Comparison of ENCODE assay signal across 1 cellular context in the genomic region with DNA sequence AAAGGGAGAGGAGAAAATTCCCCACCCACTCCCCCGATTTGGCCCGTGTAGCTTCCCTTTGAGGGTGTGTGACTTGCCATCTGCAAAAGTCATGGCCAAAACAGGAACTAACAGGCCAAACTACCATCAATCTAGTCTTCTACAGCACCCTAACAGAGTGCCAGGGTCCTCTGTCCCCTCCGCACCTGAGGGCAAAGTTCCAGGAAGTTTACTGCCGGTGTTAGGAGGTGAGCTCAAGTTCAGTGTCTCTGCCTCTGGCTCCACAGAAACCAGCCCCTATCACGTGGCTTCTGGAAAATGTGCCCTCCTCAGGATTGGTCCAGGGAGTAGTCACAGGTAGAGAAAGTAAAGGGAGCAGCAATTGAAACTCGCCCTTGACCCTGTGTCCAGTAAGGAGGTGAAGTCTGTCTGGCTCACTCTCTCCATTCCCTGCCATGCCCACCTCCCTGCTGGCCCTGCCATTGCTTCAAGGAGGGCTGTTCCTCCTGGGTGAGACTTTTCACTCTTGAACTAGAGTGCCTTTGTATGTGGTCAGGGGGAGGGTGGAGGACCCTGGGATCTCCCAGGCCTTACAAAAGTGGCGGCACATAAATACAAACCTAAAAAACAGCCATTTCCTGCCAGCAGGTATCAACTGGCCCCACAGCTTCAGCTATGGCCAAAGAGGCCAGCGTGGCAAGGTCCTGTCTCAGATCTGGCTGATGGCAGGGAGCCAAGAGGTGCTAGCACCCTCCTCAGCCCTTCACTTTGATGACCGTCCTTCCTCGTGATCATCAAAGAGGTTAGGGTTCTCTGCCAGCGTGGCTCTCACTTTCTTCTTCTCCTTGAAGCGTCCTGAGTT.
A peak's percentile ranks its signal among the peaks of the same experiment; 100 is the strongest.
TF ChIP-seq lines count a peak whose summit lies in the region.

No MANE protein-coding gene starts in this region.

TF ChIP-seq in HepG2, 621 proteins besides CTCF, POLR2A, EP300 and RAD21 (continued from another document and continues in another):
- TF ChIP-seq, protein P1, sequence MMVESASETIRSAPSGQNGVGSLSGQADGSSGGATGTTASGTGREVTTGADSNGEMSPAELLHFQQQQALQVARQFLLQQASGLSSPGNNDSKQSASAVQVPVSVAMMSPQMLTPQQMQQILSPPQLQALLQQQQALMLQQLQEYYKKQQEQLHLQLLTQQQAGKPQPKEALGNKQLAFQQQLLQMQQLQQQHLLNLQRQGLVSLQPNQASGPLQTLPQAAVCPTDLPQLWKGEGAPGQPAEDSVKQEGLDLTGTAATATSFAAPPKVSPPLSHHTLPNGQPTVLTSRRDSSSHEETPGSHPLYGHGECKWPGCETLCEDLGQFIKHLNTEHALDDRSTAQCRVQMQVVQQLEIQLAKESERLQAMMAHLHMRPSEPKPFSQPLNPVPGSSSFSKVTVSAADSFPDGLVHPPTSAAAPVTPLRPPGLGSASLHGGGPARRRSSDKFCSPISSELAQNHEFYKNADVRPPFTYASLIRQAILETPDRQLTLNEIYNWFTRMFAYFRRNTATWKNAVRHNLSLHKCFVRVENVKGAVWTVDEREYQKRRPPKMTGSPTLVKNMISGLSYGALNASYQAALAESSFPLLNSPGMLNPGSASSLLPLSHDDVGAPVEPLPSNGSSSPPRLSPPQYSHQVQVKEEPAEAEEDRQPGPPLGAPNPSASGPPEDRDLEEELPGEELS (CRISPR knock-in tag; IDR thresholded peaks at IDR 0.05) = peak; percentile 82
- TF ChIP-seq AHR (CRISPR knock-in tag; IDR thresholded peaks at IDR 0.05) = no peak
- peak; percentile 62; the same call in 1 of the 2 replicates for TF ChIP-seq AHDC1 (CRISPR knock-in tag; IDR thresholded peaks at IDR 0.05; ENCODE audit: borderline replicate concordance)
- TF ChIP-seq ZBTB25 (CRISPR knock-in tag; IDR thresholded peaks at IDR 0.05) = no peak
- TF ChIP-seq RBM22 (optimal IDR thresholded peaks at IDR 0.05; ENCODE audit: low read length) = no peak
- no peak for TF ChIP-seq ZNF235 (CRISPR knock-in tag; IDR thresholded peaks at IDR 0.05; ENCODE audit: borderline replicate concordance)
- peak; percentile 88; the same call in 1 of the 2 replicates for TF ChIP-seq RXRA (CRISPR knock-in tag; IDR thresholded peaks at IDR 0.05)
- peak; percentile 23; the same call in 1 of the 2 replicates for TF ChIP-seq GATAD2A (CRISPR knock-in tag; IDR thresholded peaks at IDR 0.05)
- TF ChIP-seq ZNF263 (CRISPR knock-in tag; IDR thresholded peaks at IDR 0.05) = no peak
- TF ChIP-seq, protein P2, sequence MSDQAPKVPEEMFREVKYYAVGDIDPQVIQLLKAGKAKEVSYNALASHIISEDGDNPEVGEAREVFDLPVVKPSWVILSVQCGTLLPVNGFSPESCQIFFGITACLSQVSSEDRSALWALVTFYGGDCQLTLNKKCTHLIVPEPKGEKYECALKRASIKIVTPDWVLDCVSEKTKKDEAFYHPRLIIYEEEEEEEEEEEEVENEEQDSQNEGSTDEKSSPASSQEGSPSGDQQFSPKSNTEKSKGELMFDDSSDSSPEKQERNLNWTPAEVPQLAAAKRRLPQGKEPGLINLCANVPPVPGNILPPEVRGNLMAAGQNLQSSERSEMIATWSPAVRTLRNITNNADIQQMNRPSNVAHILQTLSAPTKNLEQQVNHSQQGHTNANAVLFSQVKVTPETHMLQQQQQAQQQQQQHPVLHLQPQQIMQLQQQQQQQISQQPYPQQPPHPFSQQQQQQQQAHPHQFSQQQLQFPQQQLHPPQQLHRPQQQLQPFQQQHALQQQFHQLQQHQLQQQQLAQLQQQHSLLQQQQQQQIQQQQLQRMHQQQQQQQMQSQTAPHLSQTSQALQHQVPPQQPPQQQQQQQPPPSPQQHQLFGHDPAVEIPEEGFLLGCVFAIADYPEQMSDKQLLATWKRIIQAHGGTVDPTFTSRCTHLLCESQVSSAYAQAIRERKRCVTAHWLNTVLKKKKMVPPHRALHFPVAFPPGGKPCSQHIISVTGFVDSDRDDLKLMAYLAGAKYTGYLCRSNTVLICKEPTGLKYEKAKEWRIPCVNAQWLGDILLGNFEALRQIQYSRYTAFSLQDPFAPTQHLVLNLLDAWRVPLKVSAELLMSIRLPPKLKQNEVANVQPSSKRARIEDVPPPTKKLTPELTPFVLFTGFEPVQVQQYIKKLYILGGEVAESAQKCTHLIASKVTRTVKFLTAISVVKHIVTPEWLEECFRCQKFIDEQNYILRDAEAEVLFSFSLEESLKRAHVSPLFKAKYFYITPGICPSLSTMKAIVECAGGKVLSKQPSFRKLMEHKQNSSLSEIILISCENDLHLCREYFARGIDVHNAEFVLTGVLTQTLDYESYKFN (CRISPR knock-in tag; conservative IDR thresholded peaks at IDR 0.05) = peak; percentile 94
- no peak for TF ChIP-seq BORCS8-MEF2B (CRISPR knock-in tag; IDR thresholded peaks at IDR 0.05)
- TF ChIP-seq, protein P3, sequence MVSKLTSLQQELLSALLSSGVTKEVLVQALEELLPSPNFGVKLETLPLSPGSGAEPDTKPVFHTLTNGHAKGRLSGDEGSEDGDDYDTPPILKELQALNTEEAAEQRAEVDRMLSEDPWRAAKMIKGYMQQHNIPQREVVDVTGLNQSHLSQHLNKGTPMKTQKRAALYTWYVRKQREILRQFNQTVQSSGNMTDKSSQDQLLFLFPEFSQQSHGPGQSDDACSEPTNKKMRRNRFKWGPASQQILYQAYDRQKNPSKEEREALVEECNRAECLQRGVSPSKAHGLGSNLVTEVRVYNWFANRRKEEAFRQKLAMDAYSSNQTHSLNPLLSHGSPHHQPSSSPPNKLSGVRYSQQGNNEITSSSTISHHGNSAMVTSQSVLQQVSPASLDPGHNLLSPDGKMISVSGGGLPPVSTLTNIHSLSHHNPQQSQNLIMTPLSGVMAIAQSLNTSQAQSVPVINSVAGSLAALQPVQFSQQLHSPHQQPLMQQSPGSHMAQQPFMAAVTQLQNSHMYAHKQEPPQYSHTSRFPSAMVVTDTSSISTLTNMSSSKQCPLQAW (CRISPR knock-in tag; IDR thresholded peaks at IDR 0.05) = peak; percentile 67
- no peak for TF ChIP-seq ZFP36L1 (CRISPR knock-in tag; IDR thresholded peaks at IDR 0.05)
- TF ChIP-seq ZNF3 (CRISPR knock-in tag; IDR thresholded peaks at IDR 0.05) = no peak
- no peak for TF ChIP-seq DDIT3 (CRISPR knock-in tag; IDR thresholded peaks at IDR 0.05)
- peak; percentile 50; the same call in 1 of the 2 replicates for TF ChIP-seq NFIC (IDR thresholded peaks at IDR 0.05; ENCODE audit: low read length)
- no peak for TF ChIP-seq MBD4 (IDR thresholded peaks at IDR 0.05; ENCODE audit: borderline replicate concordance, low read length)
- TF ChIP-seq ZNF781 (CRISPR knock-in tag; IDR thresholded peaks at IDR 0.05; ENCODE audit: borderline replicate concordance, not compliant biosample characterization) = peak; percentile 57
- peak; percentile 74 for TF ChIP-seq PITX1 (CRISPR knock-in tag; IDR thresholded peaks at IDR 0.05)
- TF ChIP-seq ZMYM3 (CRISPR knock-in tag; IDR thresholded peaks at IDR 0.05) = peak; percentile 75; the same call in 1 of the 2 replicates
- TF ChIP-seq ZNF547 (CRISPR knock-in tag; IDR thresholded peaks at IDR 0.05) = peak; percentile 71
- TF ChIP-seq ZNF12 (CRISPR knock-in tag; IDR thresholded peaks at IDR 0.05) = no peak
- peak; percentile 74; the same call in 1 of the 2 replicates for TF ChIP-seq ZBTB20 (CRISPR knock-in tag; IDR thresholded peaks at IDR 0.05; ENCODE audit: borderline replicate concordance, low read depth)
- TF ChIP-seq NR2F1 (CRISPR knock-in tag; IDR thresholded peaks at IDR 0.05) = peak in 1 of 2 experiments; percentile 54; a peak in 2 of 4 replicates
- TF ChIP-seq, protein P4, sequence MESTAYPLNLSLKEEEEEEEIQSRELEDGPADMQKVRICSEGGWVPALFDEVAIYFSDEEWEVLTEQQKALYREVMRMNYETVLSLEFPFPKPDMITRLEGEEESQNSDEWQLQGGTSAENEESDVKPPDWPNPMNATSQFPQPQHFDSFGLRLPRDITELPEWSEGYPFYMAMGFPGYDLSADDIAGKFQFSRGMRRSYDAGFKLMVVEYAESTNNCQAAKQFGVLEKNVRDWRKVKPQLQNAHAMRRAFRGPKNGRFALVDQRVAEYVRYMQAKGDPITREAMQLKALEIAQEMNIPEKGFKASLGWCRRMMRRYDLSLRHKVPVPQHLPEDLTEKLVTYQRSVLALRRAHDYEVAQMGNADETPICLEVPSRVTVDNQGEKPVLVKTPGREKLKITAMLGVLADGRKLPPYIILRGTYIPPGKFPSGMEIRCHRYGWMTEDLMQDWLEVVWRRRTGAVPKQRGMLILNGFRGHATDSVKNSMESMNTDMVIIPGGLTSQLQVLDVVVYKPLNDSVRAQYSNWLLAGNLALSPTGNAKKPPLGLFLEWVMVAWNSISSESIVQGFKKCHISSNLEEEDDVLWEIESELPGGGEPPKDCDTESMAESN (CRISPR knock-in tag; conservative IDR thresholded peaks at IDR 0.05) = peak; percentile 69
- peak; percentile 91 for TF ChIP-seq SALL1 (CRISPR knock-in tag; IDR thresholded peaks at IDR 0.05)
- 0 out of 2 replicates have a peak, but pooled peaks have one; percentile 54 for TF ChIP-seq ZNF563 (CRISPR knock-in tag; IDR thresholded peaks at IDR 0.05)
- peak; percentile 77; the same call in 1 of the 2 replicates for TF ChIP-seq ZNF556 (CRISPR knock-in tag; IDR thresholded peaks at IDR 0.05; ENCODE audit: borderline replicate concordance)
- TF ChIP-seq ZC3H4 (CRISPR knock-in tag; IDR thresholded peaks at IDR 0.05; ENCODE audit: borderline replicate concordance) = no peak
- no peak for TF ChIP-seq TAF15 (IDR thresholded peaks at IDR 0.05; ENCODE audit: low read depth, low read length, poor library complexity, severe bottlenecking)
- TF ChIP-seq ZNF282 (IDR thresholded peaks at IDR 0.05; ENCODE audit: partially characterized antibody) = no peak
- TF ChIP-seq, protein P5, sequence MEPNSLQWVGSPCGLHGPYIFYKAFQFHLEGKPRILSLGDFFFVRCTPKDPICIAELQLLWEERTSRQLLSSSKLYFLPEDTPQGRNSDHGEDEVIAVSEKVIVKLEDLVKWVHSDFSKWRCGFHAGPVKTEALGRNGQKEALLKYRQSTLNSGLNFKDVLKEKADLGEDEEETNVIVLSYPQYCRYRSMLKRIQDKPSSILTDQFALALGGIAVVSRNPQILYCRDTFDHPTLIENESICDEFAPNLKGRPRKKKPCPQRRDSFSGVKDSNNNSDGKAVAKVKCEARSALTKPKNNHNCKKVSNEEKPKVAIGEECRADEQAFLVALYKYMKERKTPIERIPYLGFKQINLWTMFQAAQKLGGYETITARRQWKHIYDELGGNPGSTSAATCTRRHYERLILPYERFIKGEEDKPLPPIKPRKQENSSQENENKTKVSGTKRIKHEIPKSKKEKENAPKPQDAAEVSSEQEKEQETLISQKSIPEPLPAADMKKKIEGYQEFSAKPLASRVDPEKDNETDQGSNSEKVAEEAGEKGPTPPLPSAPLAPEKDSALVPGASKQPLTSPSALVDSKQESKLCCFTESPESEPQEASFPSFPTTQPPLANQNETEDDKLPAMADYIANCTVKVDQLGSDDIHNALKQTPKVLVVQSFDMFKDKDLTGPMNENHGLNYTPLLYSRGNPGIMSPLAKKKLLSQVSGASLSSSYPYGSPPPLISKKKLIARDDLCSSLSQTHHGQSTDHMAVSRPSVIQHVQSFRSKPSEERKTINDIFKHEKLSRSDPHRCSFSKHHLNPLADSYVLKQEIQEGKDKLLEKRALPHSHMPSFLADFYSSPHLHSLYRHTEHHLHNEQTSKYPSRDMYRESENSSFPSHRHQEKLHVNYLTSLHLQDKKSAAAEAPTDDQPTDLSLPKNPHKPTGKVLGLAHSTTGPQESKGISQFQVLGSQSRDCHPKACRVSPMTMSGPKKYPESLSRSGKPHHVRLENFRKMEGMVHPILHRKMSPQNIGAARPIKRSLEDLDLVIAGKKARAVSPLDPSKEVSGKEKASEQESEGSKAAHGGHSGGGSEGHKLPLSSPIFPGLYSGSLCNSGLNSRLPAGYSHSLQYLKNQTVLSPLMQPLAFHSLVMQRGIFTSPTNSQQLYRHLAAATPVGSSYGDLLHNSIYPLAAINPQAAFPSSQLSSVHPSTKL (CRISPR knock-in tag; IDR thresholded peaks at IDR 0.05) = peak; percentile 87
- 0 out of 2 replicates have a peak, but pooled peaks have one; percentile 27 for TF ChIP-seq ZFP82 (CRISPR knock-in tag; IDR thresholded peaks at IDR 0.05; ENCODE audit: borderline replicate concordance)
- peak; percentile 74; the same call in 1 of the 2 replicates for TF ChIP-seq ZFP90 (CRISPR knock-in tag; IDR thresholded peaks at IDR 0.05; ENCODE audit: borderline replicate concordance)
- no peak for TF ChIP-seq ZNF121 (CRISPR knock-in tag; IDR thresholded peaks at IDR 0.05)
